In genomic region chr20:58853466-58853865, GRCh38 we compare ENCODE assay signal across 23 cellular contexts. TPM values are rescaled to one million over a fixed set of nuclear protein-coding genes. Genes with fewer than 3 reads are reported as not detected.
"Had no signal": no experiment of that assay in that cellular context is flagged by ENCODE, and none has a peak within 500 bp of the region (broad histone marks: within the 10 kb centered on the region; RNA-seq: fewer than 3 reads in every experiment).

No MANE protein-coding gene starts in this region.

- DNase-seq: activated CD4-positive, alpha-beta T cell treated with anti-CD3 and anti-CD28 coated beads for 36 hours; activated CD8-positive, alpha-beta memory T cell treated with anti-CD3 and anti-CD28 coated beads, Interleukin-2, amount 50 U/mL, for 4 hours; activated CD8-positive, alpha-beta T cell treated with anti-CD3 and anti-CD28 coated beads for 36 hours; activated effector memory CD4-positive, alpha-beta T cell treated with Interleukin-2 at 50 U/mL for 16 hours; body of pancreas; central memory CD4-positive, alpha-beta T cell; MV-4-11; NCI-H1092 treated with DMSO at 0.1 percent for 48 hours; NCI-H1417 treated with DMSO at 0.1 percent for 48 hours; NCI-H1694; NCI-H2029; NCI-H2107; NCI-H345; NCI-H510A; RPMI8226 had no signal

- ATAC-seq: Panc1 had no signal

- H3K27ac Mint-ChIP-seq: activated CD4-positive, alpha-beta T cell treated with anti-CD3 and anti-CD28 coated beads for 36 hours; activated CD8-positive, alpha-beta T cell treated with anti-CD3 and anti-CD28 coated beads for 36 hours; activated naive CD4-positive, alpha-beta T cell treated with anti-CD3 and anti-CD28 coated beads, Interleukin-2, amount 50 U/mL, for 24 hours; activated T-helper 1 cell treated with anti-CD3 and anti-CD28 coated beads, Interleukin-12 subunit alpha, Interleukin-12 subunit beta, Interleukin-2, Interleukin-4 antibody, amounts not matched to agents 30 ng/mL and 10 ng/mL and 1 ng/mL, durations not matched to agents 14 hours and 24 hours and 36 hours; T-cell had no signal

- H3K36me3 Mint-ChIP-seq: T-cell had no signal

- FAIRE-seq: bronchial epithelial cell had no signal

- H3K36me3 ChIP-seq: ascending aorta had no signal

- H3K9me3 ChIP-seq: ascending aorta, body of pancreas had no signal

- H3K27ac ChIP-seq: ascending aorta, body of pancreas, SK-N-MC, VCaP had no signal

- H3K9me3 Mint-ChIP-seq: activated CD8-positive, alpha-beta T cell treated with anti-CD3 and anti-CD28 coated beads for 36 hours; activated naive CD4-positive, alpha-beta T cell treated with anti-CD3 and anti-CD28 coated beads, Interleukin-2, amount 50 U/mL, for 24 hours; activated T-helper 1 cell treated with anti-CD3 and anti-CD28 coated beads, Interleukin-12 subunit alpha, Interleukin-12 subunit beta, Interleukin-2, Interleukin-4 antibody, amounts not matched to agents 30 ng/mL and 10 ng/mL and 1 ng/mL, durations not matched to agents 14 hours and 24 hours and 36 hours; T-cell had no signal

- H3K4me3 ChIP-seq: body of pancreas, SK-N-MC had no signal

RNA-seq across cellular contexts. Expression of gene GNAS-AS1, which starts 2.8 kb away (rescaled TPM):
- total RNA-seq: ascending aorta had no signal
